Comparison of ENCODE assay signal across 17 cellular contexts in genomic region chr10:44761076-44761475, GRCh38.
DNase-seq lines count a peak whose midpoint lies in the region; ATAC-seq and TF ChIP-seq lines count a peak whose summit lies in the region.
"Had no signal": no experiment of that assay in that cellular context is flagged by ENCODE, and none has a peak within 500 bp of the region (broad histone marks: within the 10 kb centered on the region; RNA-seq: fewer than 3 reads in every experiment).

No MANE protein-coding gene starts in this region.

- no peaks in the 10 kb centered on the region for H3K79me2 ChIP-seq in SK-N-SH (ENCODE audit: insufficient read depth)

- peaks cover 0 to 7% of the 10 kb centered on the region in 2 donors for H3K4me1 Mint-ChIP-seq in natural killer cell
- no peaks in the 10 kb centered on the region for H3K4me1 Mint-ChIP-seq in CD4-positive, alpha-beta T cell (ENCODE audit: low read depth)

- H3K27me3 ChIP-seq in SK-N-SH (ENCODE audit: insufficient read depth) = no peaks in the 10 kb centered on the region; the same call in 1 of the 2 replicates
- no peaks in the 10 kb centered on the region for H3K27me3 ChIP-seq in esophagus muscularis mucosa
- H3K27me3 ChIP-seq in CD4-positive, alpha-beta T cell (ENCODE audit: control insufficient read depth, insufficient read depth, low read length) = peaks cover 3% of the 10 kb centered on the region
- H3K27me3 ChIP-seq: BLaER1 had no signal

- H3K4me3 Mint-ChIP-seq in natural killer cell = no peak overlapping the region
- H3K4me3 Mint-ChIP-seq in CD4-positive, alpha-beta T cell = no peak overlapping the region
- H3K4me3 Mint-ChIP-seq: GM23338 had no signal

- POLR2A ChIA-PET in SK-N-SH (lab: Yijun Ruan, JAX) = no interaction called here
- POLR2A ChIA-PET in CD4-positive, alpha-beta T cell (lab: Charles Lee) = no interaction called here

- H3K27ac Mint-ChIP-seq in natural killer cell = no peak overlapping the region
- no peak overlapping the region for H3K27ac Mint-ChIP-seq in CD4-positive, alpha-beta T cell
- H3K27ac Mint-ChIP-seq: GM23338 had no signal

- no peak for ATAC-seq in SK-N-SH treated with all-trans-retinoic acid at 6 μM for 48 hours
- no peak for ATAC-seq in natural killer cell
- no peak for ATAC-seq in CD4-positive, alpha-beta T cell (ENCODE audit: poor library complexity)
- ATAC-seq: GM23338 had no signal

- TF ChIP-seq RAD21 in SK-N-SH (IDR thresholded peaks at IDR 0.05; ENCODE audit: low read length) = no peak

- H3K4me3 ChIP-seq in SK-N-SH (ENCODE audit: low read depth in 2 of 2, low read length in 1 of 2) (no peak overlapping the region), esophagus muscularis mucosa (no peak overlapping the region)
- H3K4me3 ChIP-seq: BLaER1, GM23338, SK-N-MC had no signal

- peak overlapping the region; percentile 38; the same call in 1 of the 2 replicates for H3K4me2 ChIP-seq in SK-N-SH
- H3K4me2 ChIP-seq: BLaER1, GM23338 had no signal

- TF ChIP-seq EP300 in SK-N-SH (IDR thresholded peaks at IDR 0.05; ENCODE audit: borderline replicate concordance in 1 of 2, low read depth in 1 of 2, low read length in 1 of 2) = no peak
- TF ChIP-seq EP300 in esophagus muscularis mucosa (IDR thresholded peaks at IDR 0.05) = no peak

- TF ChIP-seq CTCF in SK-N-SH (IDR thresholded peaks at IDR 0.05) (no peak), esophagus muscularis mucosa (IDR thresholded peaks at IDR 0.05) (no peak), natural killer cell (IDR thresholded peaks at IDR 0.05) (no peak)
- TF ChIP-seq CTCF in CD4-positive, alpha-beta T cell (IDR thresholded peaks at IDR 0.05) = no peak

- H3K36me3 ChIP-seq in SK-N-SH (replicated peaks in 1 of 2; ENCODE audit: control insufficient read depth in 1 of 2, insufficient read depth in 2 of 2, low read length in 1 of 2) (no peaks in the 10 kb centered on the region), esophagus muscularis mucosa (no peaks in the 10 kb centered on the region)
- H3K36me3 ChIP-seq: BLaER1 had no signal

- H3K36me3 Mint-ChIP-seq in natural killer cell = no peaks in the 10 kb centered on the region
- no peaks in the 10 kb centered on the region for H3K36me3 Mint-ChIP-seq in CD4-positive, alpha-beta T cell (ENCODE audit: low read depth)

- H3K9me3 ChIP-seq in SK-N-SH (no peaks in the 10 kb centered on the region), esophagus muscularis mucosa (no peaks in the 10 kb centered on the region)
- H3K9me3 ChIP-seq in CD4-positive, alpha-beta T cell (ENCODE audit: control insufficient read depth, low read length) = no peaks in the 10 kb centered on the region
- H3K9me3 ChIP-seq: BLaER1 had no signal

- no peak for DNase-seq in SK-N-SH
- peak; percentile 32 for DNase-seq in NCI-H2029 (lab: John Stamatoyannopoulos, UW)
- DNase-seq in esophagus muscularis mucosa (ENCODE audit: extremely low spot score) = peak; percentile 78
- no peak for DNase-seq in stimulated activated CD8-positive, alpha-beta memory T cell treated with anti-CD3 and anti-CD28 coated beads, Interleukin-4, amount 100 ng/mL, for 48 hours
- no peak for DNase-seq in natural killer cell
- DNase-seq in CD4-positive, alpha-beta T cell = no peak
- DNase-seq in erythroblast (lab: John Stamatoyannopoulos, UW) = no peak
- DNase-seq: 8988T, KG1, MM.1S, NCI-H1417, NCI-H226, NCI-H526 treated with DMSO at 0.1 percent for 48 hours had no signal

- peaks cover 7 to 15% of the 10 kb centered on the region in 2 donors for H3K27me3 Mint-ChIP-seq in natural killer cell (ENCODE audit: low read depth in 2 of 2)
- peaks cover 4% of the 10 kb centered on the region for H3K27me3 Mint-ChIP-seq in CD4-positive, alpha-beta T cell

- no peak for TF ChIP-seq POLR2A in esophagus muscularis mucosa (IDR thresholded peaks at IDR 0.05; ENCODE audit: low read depth)
- TF ChIP-seq POLR2A in erythroblast (IDR thresholded peaks at IDR 0.05; ENCODE audit: low read length) = no peak

- intact Hi-C loops in esophagus muscularis mucosa (cut with DNase I) = no loop called here
- intact Hi-C loops in natural killer cell (cut with micrococcal nuclease) = no loop called here
- intact Hi-C loops in CD4-positive, alpha-beta T cell (cut with DNase I, micrococcal nuclease) = no loop called here

- no peaks in the 10 kb centered on the region for H4K20me1 ChIP-seq in SK-N-SH (ENCODE audit: insufficient read depth)
- H4K20me1 ChIP-seq: BLaER1 had no signal

- CTCF ChIA-PET in SK-N-SH (lab: Yijun Ruan, JAX) = no interaction called here
- CTCF ChIA-PET in CD4-positive, alpha-beta T cell (lab: Charles Lee) = no interaction called here

- no peak overlapping the region for H2AFZ ChIP-seq in SK-N-SH (ENCODE audit: low read depth)
- H2AFZ ChIP-seq: GM23338 had no signal

- WGBS in SK-N-SH (ENCODE audit: low lambda C conversion rate) = 3% methylated on average over 5 of the region's 5 CpGs
- 45% methylated on average over 5 of the region's 5 CpGs for WGBS in esophagus muscularis mucosa

- peaks cover 0 to under 1% of the 10 kb centered on the region in 2 experiments; a peak in 1 of 4 replicates for H3K4me1 ChIP-seq in SK-N-SH (ENCODE audit: control insufficient read depth in 1 of 2, insufficient read depth in 2 of 2, low read depth in 1 of 2, low read length in 1 of 2)
- H3K4me1 ChIP-seq in esophagus muscularis mucosa = no peaks in the 10 kb centered on the region

- H3K9me2 ChIP-seq in SK-N-SH = no peaks in the 10 kb centered on the region

- H3K27ac ChIP-seq in SK-N-SH (ENCODE audit: low read depth in 2 of 2, low read length in 1 of 2) = peak overlapping the region in 1 of 2 experiments; percentile 92; a peak in 2 of 4 replicates
- H3K27ac ChIP-seq in esophagus muscularis mucosa (replicated peaks in 1 of 4) = no peak overlapping the region
- no peak overlapping the region for H3K27ac ChIP-seq in CD4-positive, alpha-beta T cell (ENCODE audit: low read depth, low read length)
- H3K27ac ChIP-seq: BLaER1, SK-N-MC had no signal

- peaks cover 7% of the 10 kb centered on the region in 2 donors for H3K9me3 Mint-ChIP-seq in natural killer cell
- H3K9me3 Mint-ChIP-seq in CD4-positive, alpha-beta T cell = no peaks in the 10 kb centered on the region
- H3K9me3 Mint-ChIP-seq: GM23338 had no signal

- no peak overlapping the region for H3K9ac ChIP-seq in SK-N-SH
- H3K9ac ChIP-seq: BLaER1 had no signal

- H3F3A ChIP-seq in SK-N-SH (replicated peaks; ENCODE audit: insufficient read depth) = peaks cover 26% of the 10 kb centered on the region

TF ChIP-seq in SK-N-SH, 30 proteins besides CTCF, POLR2A, EP300 and RAD21 (continues in another document):
- no peak for TF ChIP-seq MXI1 (IDR thresholded peaks at IDR 0.05; ENCODE audit: low read depth, low read length)
- TF ChIP-seq ELF1 (IDR thresholded peaks at IDR 0.05) = no peak
- TF ChIP-seq YY1 (IDR thresholded peaks at IDR 0.05; ENCODE audit: low read depth) = no peak
- no peak for TF ChIP-seq POLR2AphosphoS5 (IDR thresholded peaks at IDR 0.05; ENCODE audit: low read depth, low read length)
- no peak for TF ChIP-seq PBX3 (IDR thresholded peaks at IDR 0.05)
- TF ChIP-seq FOSL2 (IDR thresholded peaks at IDR 0.05; ENCODE audit: borderline replicate concordance, low read depth) = no peak
- no peak for TF ChIP-seq GATA2 (CRISPR knock-in tag; IDR thresholded peaks at IDR 0.05)
- TF ChIP-seq TAF1 (IDR thresholded peaks at IDR 0.05; ENCODE audit: borderline replicate concordance, low read depth, low read length) = no peak
- TF ChIP-seq SIN3A (IDR thresholded peaks at IDR 0.05; ENCODE audit: borderline replicate concordance, low read depth, low read length) = no peak

TF ChIP-seq in SK-N-SH treated with all-trans-retinoic acid at 6 μM for 48 hours, 23 proteins besides CTCF, POLR2A, EP300 and RAD21:
- TF ChIP-seq TCF4 (CRISPR knock-in tag; IDR thresholded peaks at IDR 0.05; ENCODE audit: borderline replicate concordance) = no peak
- no peak for TF ChIP-seq PPARA (CRISPR knock-in tag; IDR thresholded peaks at IDR 0.05; ENCODE audit: borderline replicate concordance)
- TF ChIP-seq TSHZ2 (CRISPR knock-in tag; IDR thresholded peaks at IDR 0.05) = no peak
- no peak for TF ChIP-seq BACH2 (CRISPR knock-in tag; IDR thresholded peaks at IDR 0.05; ENCODE audit: borderline replicate concordance)
- TF ChIP-seq GLIS3 (CRISPR knock-in tag; IDR thresholded peaks at IDR 0.05) = no peak
- no peak for TF ChIP-seq ESRRG (CRISPR knock-in tag; IDR thresholded peaks at IDR 0.05)

Comparison
In these comparisons a context has a peak if more than half of its experiments do, and no peak if none do; other contexts are left out.
1. DNase-seq: peak in NCI-H2029 (single experiment) and esophagus muscularis mucosa (single experiment); none in SK-N-SH (single experiment), stimulated activated CD8-positive, alpha-beta memory T cell treated with anti-CD3 and anti-CD28 coated beads, Interleukin-4, amount 100 ng/mL, for 48 hours (single experiment), natural killer cell (single experiment), CD4-positive, alpha-beta T cell (0 of 10) and erythroblast (0 of 2).